Comparison of ENCODE assay signal across 9 cellular contexts in the genomic region with DNA sequence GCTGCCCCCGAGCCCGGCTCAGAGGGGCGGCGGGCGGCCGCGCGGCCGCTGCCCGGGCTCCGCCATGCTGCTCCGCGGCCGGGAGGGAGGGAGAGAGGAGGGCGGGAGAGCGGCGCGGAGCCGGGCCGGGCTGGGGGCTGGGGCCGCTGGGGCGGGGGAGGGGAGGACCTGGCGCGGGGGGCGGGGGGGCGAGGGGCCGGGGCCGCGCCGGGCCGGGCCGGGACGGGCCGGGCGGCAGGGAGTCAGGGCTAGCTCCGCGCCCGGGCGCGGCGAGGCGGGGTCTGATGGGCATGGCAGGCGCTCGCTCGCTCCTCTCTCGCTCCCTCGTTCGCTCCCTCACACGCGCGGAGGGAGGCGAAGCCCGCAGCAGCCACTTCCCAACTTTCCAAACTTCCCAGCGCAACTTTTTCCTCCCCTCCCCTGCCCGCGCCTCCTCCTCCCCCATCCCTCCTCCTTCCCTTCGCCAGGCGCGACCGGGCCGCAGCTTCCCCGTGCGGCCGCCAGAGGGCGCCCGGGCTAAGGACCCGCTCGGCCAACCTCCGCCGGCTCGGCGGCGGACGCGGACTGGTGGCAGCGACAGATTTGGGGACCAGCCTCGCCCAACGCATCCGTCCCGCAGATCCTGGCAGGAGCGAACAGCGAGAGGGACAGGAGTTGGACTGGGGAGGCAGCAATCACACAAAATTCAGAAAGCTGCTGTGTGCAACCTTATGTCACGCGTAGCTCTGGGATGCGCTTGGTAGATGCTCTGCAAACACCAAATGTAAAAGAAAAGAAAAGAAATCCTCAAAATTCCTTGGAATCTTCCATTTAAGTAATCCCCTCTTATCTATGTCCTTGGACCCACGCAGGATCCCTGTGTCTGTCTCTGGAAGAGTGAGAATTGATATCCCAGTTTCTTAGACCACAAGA. TPM values are rescaled to one million over a fixed set of nuclear protein-coding genes. Genes with fewer than 3 reads are reported as not detected.
A peak's percentile ranks its signal among the peaks of the same experiment; 100 is the strongest.
DNase-seq lines count a peak whose midpoint lies in the region; ATAC-seq and TF ChIP-seq lines count a peak whose summit lies in the region.
"Had no signal": no experiment of that assay in that cellular context is flagged by ENCODE, and none has a peak within 500 bp of the region (broad histone marks: within the 10 kb centered on the region; RNA-seq: fewer than 3 reads in every experiment).

A gene (minus strand): TSS at position 97 of the 912 bp plus-strand sequence.

- intact Hi-C loops in Right ventricle myocardium superior (cut with DNase I) (loop anchor here (5.0 to 10.0 kb wide), 2 partner anchors 65 to 253 kb away; no protein-coding TSS in a partner anchor), ovary (cut with DNase I) (loop anchor here in 2 of 4 donors (5.0 to 10.0 kb wide), 3 partner anchors 63 to 500 kb away; no protein-coding TSS in a partner anchor)

- no peaks in the 10 kb centered on the region for H3K36me3 ChIP-seq in SJSA1
- H3K36me3 ChIP-seq in ovary, result no peaks in the 10 kb centered on the region
- no peaks in the 10 kb centered on the region for H3K36me3 ChIP-seq in thymus (ENCODE audit: control insufficient read depth, insufficient read depth)

- H3K27me3 Mint-ChIP-seq in activated naive CD4-positive, alpha-beta T cell treated with anti-CD3 and anti-CD28 coated beads, Interleukin-2, amount 50 U/mL, for 24 hours, result peaks cover 41% of the 10 kb centered on the region

- no peak within 1 kb of the TSS for H3K27ac Mint-ChIP-seq in activated naive CD4-positive, alpha-beta T cell treated with anti-CD3 and anti-CD28 coated beads, Interleukin-2, amount 50 U/mL, for 24 hours

- peaks cover 8% of the 10 kb centered on the region for H3K4me1 Mint-ChIP-seq in activated naive CD4-positive, alpha-beta T cell treated with anti-CD3 and anti-CD28 coated beads, Interleukin-2, amount 50 U/mL, for 24 hours

- H3K27ac ChIP-seq in HL-60 (replicated peaks), result no peak within 1 kb of the TSS
- H3K27ac ChIP-seq in SJSA1, result no peak within 1 kb of the TSS
- peak within 1 kb of the TSS in 1 of 2 donors; percentile 20 for H3K27ac ChIP-seq in ovary
- no peak within 1 kb of the TSS for H3K27ac ChIP-seq in thymus (ENCODE audit: low read depth)

- no peaks in the 10 kb centered on the region for H3K9me3 ChIP-seq in SJSA1 (replicated peaks)
- H3K9me3 ChIP-seq in ovary, result no peaks in the 10 kb centered on the region
- H3K9me3 ChIP-seq in thymus (ENCODE audit: control insufficient read depth), result no peaks in the 10 kb centered on the region

- TF ChIP-seq POLR2A in ovary (IDR thresholded peaks at IDR 0.05), result no peak

- no peaks in the 10 kb centered on the region for H3K36me3 Mint-ChIP-seq in activated naive CD4-positive, alpha-beta T cell treated with anti-CD3 and anti-CD28 coated beads, Interleukin-2, amount 50 U/mL, for 24 hours

- ATAC-seq in GM19438 (IDR thresholded peaks at IDR 0.05; ENCODE audit: low read depth, unreplicated experiment) (peak; percentile 77), Right ventricle myocardium superior (ENCODE audit: poor library complexity) (peak; percentile 91)

- DNase-seq in CD1c-positive myeloid dendritic cell (ENCODE audit: extremely low spot score) (peak; percentile 65), HL-60 (ENCODE audit: low read depth in 1 of 2, low spot score in 1 of 2) (peak; percentile 32 to 35), SJSA1 (ENCODE audit: low read depth in 1 of 2, low spot score in 2 of 2) (peak; percentile 83 to 84), Right ventricle myocardium superior (peak; percentile 87), ovary (peak; percentile 62 to 87 (median 79))

- H3K27me3 ChIP-seq in HL-60 (ENCODE audit: insufficient read depth, poor library complexity, severe bottlenecking) (peaks cover 16% of the 10 kb centered on the region), SJSA1 (replicated peaks) (peaks cover 16% of the 10 kb centered on the region), ovary (no peaks in the 10 kb centered on the region), thymus (ENCODE audit: control insufficient read depth, insufficient read depth) (peaks cover 36% of the 10 kb centered on the region)

- no peaks in the 10 kb centered on the region for H3K9me3 Mint-ChIP-seq in activated naive CD4-positive, alpha-beta T cell treated with anti-CD3 and anti-CD28 coated beads, Interleukin-2, amount 50 U/mL, for 24 hours

- H3K4me3 ChIP-seq in HL-60 (replicated peaks; ENCODE audit: insufficient read depth, low read length), result peak within 1 kb of the TSS; percentile 37
- peak within 1 kb of the TSS; percentile 48 for H3K4me3 ChIP-seq in SJSA1
- peak within 1 kb of the TSS; percentile 53 for H3K4me3 ChIP-seq in ovary
- H3K4me3 ChIP-seq in thymus (ENCODE audit: low read length), result peak within 1 kb of the TSS; percentile 47

- WGBS in ovary, 3 donors, result 3 to 4% (median 4%) methylated on average over 62 to 77 of the region's 86 CpGs
- 4% methylated on average over 78 of the region's 86 CpGs for WGBS in thymus

- peaks cover 16% of the 10 kb centered on the region for H3K4me1 ChIP-seq in SJSA1 (replicated peaks)
- no peaks in the 10 kb centered on the region for H3K4me1 ChIP-seq in ovary (ENCODE audit: insufficient read depth)
- H3K4me1 ChIP-seq in thymus (ENCODE audit: control insufficient read depth, insufficient read depth, low read length), result no peaks in the 10 kb centered on the region

- TF ChIP-seq CTCF in HL-60 (IDR thresholded peaks at IDR 0.05; ENCODE audit: insufficient read depth, low read length) (peak; percentile 58), ovary (IDR thresholded peaks at IDR 0.05) (peak; percentile 76 to 87 (median 86))

- H3K4me3 Mint-ChIP-seq in activated naive CD4-positive, alpha-beta T cell treated with anti-CD3 and anti-CD28 coated beads, Interleukin-2, amount 50 U/mL, for 24 hours, result peak within 1 kb of the TSS; percentile 79

- no peak for TF ChIP-seq EP300 in ovary (IDR thresholded peaks at IDR 0.05)

RNA-seq across cellular contexts. Expression of the gene that starts here (rescaled TPM):
- total RNA-seq in SJSA1 (2014; rRNA removed; shearing (Covaris generic)), result 0.16 and 0.75 TPM in 2 replicates
- 0.51 TPM for total RNA-seq in Right ventricle myocardium superior
- 1 to 10 TPM in 2 of 7 donors, under 1 TPM in 5; 0.18 to 1.6 (median 0.24) TPM for total RNA-seq in ovary
- polyA plus RNA-seq in ovary, result 1 to 10 TPM in 1 of 2 donors, under 1 TPM in 1; 0.52 to 1.1 TPM
- polyA plus RNA-seq in thymus, result 0.75 TPM
- total RNA-seq: activated CD8-positive, alpha-beta memory T cell treated with anti-CD3 and anti-CD28 coated beads for 36 hours had no signal

Comparison
In these comparisons a context has a peak if more than half of its experiments do, and no peak if none do; other contexts are left out.
1. Peak in DNase-seq and H3K4me3 ChIP-seq in SJSA1; RNA of the gene not detected or under 1 TPM.
2. Peak in DNase-seq and ATAC-seq in Right ventricle myocardium superior; RNA of the gene not detected or under 1 TPM.
3. DNase-seq: peak in every context shown above with its lines; median percentile 87 in Right ventricle myocardium superior; 84 in SJSA1; 79 in ovary; 65 in CD1c-positive myeloid dendritic cell; 34 in HL-60.